ENCODE assay signal across 1 cellular context in genomic region chr3:180290300-180290699, GRCh38.
TF ChIP-seq lines count a peak whose summit lies in the region.

No MANE protein-coding gene starts in this region.

TF ChIP-seq in GM12878, 131 proteins besides CTCF, POLR2A, EP300 and RAD21:
- no peak for TF ChIP-seq CBFB (IDR thresholded peaks at IDR 0.05; ENCODE audit: low read depth)
- peak; percentile 49; the same call in 1 of the 2 replicates for TF ChIP-seq ATF2 (IDR thresholded peaks at IDR 0.05; ENCODE audit: low read length)
- TF ChIP-seq STAT3 (IDR thresholded peaks at IDR 0.05; ENCODE audit: low read depth, low read length): no peak
- peak; percentile 34; the same call in 1 of the 2 replicates for TF ChIP-seq RUNX3 (IDR thresholded peaks at IDR 0.05; ENCODE audit: low read length)
- peak; percentile 54; the same call in 1 of the 2 replicates for TF ChIP-seq NFIC (IDR thresholded peaks at IDR 0.05; ENCODE audit: low read depth, low read length)
- TF ChIP-seq JUNB (IDR thresholded peaks at IDR 0.05): peak; percentile 89
